Comparison of ENCODE assay signal across 2 cellular contexts in the genomic region with DNA sequence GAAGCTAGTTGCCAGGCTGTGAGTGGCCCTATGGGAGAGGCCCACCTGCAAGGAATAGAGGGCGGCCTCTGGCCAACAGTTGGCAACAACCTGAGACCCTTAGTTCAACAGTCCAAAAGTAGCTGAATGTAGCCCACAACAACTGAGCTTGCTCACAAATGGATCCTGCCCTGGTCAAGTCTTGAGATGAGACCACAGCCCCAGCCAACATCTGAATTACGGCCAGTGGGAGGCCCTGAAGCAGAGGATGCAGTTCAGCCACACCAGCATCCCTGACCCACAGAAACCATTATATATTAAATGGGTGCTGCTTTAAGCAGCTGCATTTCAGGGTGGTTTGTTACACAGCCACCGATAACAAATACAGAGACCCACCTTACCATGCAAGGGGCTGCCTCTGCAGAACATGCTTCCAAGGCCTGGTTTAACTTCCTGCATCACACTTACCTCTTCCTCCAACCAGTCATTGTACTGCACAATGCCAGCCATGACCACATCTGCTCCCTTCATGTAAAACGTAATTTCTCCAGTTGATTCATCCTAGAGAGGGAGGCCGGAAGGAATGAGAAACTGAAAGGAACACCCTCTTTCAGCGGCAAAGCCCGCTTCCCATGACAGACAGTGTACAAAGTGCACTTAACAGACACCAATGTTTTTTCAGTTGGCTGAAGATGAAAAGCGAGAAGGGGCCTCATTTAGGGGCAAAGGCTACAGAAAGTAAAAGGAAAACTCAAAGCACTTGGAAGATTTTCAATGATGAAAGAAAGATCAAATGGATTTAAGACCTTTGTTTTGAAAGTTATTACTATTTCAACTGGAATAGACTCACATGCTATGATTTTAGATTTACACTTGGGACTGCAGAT.
TF ChIP-seq lines count a peak whose summit lies in the region.

No MANE protein-coding gene starts in this region.

TF ChIP-seq in A549, 52 proteins besides CTCF, POLR2A, EP300 and RAD21 (continued from another document):
- TF ChIP-seq, protein P1, sequence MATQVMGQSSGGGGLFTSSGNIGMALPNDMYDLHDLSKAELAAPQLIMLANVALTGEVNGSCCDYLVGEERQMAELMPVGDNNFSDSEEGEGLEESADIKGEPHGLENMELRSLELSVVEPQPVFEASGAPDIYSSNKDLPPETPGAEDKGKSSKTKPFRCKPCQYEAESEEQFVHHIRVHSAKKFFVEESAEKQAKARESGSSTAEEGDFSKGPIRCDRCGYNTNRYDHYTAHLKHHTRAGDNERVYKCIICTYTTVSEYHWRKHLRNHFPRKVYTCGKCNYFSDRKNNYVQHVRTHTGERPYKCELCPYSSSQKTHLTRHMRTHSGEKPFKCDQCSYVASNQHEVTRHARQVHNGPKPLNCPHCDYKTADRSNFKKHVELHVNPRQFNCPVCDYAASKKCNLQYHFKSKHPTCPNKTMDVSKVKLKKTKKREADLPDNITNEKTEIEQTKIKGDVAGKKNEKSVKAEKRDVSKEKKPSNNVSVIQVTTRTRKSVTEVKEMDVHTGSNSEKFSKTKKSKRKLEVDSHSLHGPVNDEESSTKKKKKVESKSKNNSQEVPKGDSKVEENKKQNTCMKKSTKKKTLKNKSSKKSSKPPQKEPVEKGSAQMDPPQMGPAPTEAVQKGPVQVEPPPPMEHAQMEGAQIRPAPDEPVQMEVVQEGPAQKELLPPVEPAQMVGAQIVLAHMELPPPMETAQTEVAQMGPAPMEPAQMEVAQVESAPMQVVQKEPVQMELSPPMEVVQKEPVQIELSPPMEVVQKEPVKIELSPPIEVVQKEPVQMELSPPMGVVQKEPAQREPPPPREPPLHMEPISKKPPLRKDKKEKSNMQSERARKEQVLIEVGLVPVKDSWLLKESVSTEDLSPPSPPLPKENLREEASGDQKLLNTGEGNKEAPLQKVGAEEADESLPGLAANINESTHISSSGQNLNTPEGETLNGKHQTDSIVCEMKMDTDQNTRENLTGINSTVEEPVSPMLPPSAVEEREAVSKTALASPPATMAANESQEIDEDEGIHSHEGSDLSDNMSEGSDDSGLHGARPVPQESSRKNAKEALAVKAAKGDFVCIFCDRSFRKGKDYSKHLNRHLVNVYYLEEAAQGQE (IDR thresholded peaks at IDR 0.05) = no peak
- TF ChIP-seq CEBPB (IDR thresholded peaks at IDR 0.05) = no peak
- TF ChIP-seq, protein P2, sequence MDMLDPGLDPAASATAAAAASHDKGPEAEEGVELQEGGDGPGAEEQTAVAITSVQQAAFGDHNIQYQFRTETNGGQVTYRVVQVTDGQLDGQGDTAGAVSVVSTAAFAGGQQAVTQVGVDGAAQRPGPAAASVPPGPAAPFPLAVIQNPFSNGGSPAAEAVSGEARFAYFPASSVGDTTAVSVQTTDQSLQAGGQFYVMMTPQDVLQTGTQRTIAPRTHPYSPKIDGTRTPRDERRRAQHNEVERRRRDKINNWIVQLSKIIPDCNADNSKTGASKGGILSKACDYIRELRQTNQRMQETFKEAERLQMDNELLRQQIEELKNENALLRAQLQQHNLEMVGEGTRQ (IDR thresholded peaks at IDR 0.05) = no peak
- TF ChIP-seq SREBF2 (IDR thresholded peaks at IDR 0.05) = no peak
- TF ChIP-seq, protein P3, sequence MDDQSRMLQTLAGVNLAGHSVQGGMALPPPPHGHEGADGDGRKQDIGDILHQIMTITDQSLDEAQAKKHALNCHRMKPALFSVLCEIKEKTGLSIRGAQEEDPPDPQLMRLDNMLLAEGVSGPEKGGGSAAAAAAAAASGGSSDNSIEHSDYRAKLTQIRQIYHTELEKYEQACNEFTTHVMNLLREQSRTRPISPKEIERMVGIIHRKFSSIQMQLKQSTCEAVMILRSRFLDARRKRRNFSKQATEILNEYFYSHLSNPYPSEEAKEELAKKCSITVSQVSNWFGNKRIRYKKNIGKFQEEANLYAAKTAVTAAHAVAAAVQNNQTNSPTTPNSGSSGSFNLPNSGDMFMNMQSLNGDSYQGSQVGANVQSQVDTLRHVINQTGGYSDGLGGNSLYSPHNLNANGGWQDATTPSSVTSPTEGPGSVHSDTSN (IDR thresholded peaks at IDR 0.05) = no peak
- no peak for TF ChIP-seq TFCP2L1 (CRISPR knock-in tag; IDR thresholded peaks at IDR 0.05)
- TF ChIP-seq EHF (CRISPR knock-in tag; IDR thresholded peaks at IDR 0.05) = no peak
- no peak for TF ChIP-seq RNF2 (IDR thresholded peaks at IDR 0.05; ENCODE audit: borderline replicate concordance, low read depth)
- no peak for TF ChIP-seq ESRRA (IDR thresholded peaks at IDR 0.05; ENCODE audit: borderline replicate concordance, low read length)
- TF ChIP-seq TP53 (CRISPR knock-in tag; IDR thresholded peaks at IDR 0.05) = no peak

TF ChIP-seq in HepG2, 621 proteins besides CTCF, POLR2A, EP300 and RAD21 (continued from another document and continues in another):
- TF ChIP-seq, protein P4, sequence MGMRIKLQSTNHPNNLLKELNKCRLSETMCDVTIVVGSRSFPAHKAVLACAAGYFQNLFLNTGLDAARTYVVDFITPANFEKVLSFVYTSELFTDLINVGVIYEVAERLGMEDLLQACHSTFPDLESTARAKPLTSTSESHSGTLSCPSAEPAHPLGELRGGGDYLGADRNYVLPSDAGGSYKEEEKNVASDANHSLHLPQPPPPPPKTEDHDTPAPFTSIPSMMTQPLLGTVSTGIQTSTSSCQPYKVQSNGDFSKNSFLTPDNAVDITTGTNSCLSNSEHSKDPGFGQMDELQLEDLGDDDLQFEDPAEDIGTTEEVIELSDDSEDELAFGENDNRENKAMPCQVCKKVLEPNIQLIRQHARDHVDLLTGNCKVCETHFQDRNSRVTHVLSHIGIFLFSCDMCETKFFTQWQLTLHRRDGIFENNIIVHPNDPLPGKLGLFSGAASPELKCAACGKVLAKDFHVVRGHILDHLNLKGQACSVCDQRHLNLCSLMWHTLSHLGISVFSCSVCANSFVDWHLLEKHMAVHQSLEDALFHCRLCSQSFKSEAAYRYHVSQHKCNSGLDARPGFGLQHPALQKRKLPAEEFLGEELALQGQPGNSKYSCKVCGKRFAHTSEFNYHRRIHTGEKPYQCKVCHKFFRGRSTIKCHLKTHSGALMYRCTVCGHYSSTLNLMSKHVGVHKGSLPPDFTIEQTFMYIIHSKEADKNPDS (CRISPR knock-in tag; IDR thresholded peaks at IDR 0.05) = 0 out of 2 replicates have a peak, but pooled peaks have one; percentile 43
- TF ChIP-seq, protein P5, sequence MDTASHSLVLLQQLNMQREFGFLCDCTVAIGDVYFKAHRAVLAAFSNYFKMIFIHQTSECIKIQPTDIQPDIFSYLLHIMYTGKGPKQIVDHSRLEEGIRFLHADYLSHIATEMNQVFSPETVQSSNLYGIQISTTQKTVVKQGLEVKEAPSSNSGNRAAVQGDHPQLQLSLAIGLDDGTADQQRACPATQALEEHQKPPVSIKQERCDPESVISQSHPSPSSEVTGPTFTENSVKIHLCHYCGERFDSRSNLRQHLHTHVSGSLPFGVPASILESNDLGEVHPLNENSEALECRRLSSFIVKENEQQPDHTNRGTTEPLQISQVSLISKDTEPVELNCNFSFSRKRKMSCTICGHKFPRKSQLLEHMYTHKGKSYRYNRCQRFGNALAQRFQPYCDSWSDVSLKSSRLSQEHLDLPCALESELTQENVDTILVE (CRISPR knock-in tag; IDR thresholded peaks at IDR 0.05) = peak; percentile 41; the same call in 1 of the 2 replicates
- TF ChIP-seq, protein P6, sequence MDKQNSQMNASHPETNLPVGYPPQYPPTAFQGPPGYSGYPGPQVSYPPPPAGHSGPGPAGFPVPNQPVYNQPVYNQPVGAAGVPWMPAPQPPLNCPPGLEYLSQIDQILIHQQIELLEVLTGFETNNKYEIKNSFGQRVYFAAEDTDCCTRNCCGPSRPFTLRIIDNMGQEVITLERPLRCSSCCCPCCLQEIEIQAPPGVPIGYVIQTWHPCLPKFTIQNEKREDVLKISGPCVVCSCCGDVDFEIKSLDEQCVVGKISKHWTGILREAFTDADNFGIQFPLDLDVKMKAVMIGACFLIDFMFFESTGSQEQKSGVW (CRISPR knock-in tag; IDR thresholded peaks at IDR 0.05; ENCODE audit: borderline replicate concordance) = no peak
- TF ChIP-seq ZNF510 (CRISPR knock-in tag; IDR thresholded peaks at IDR 0.05; ENCODE audit: low read depth) = no peak
- no peak for TF ChIP-seq SMARCE1 (IDR thresholded peaks at IDR 0.05; ENCODE audit: borderline replicate concordance)
- 0 out of 2 replicates have a peak, but pooled peaks have one; percentile 76 for TF ChIP-seq ZSCAN29 (CRISPR knock-in tag; conservative IDR thresholded peaks at IDR 0.05)
- TF ChIP-seq DR1 (CRISPR knock-in tag; IDR thresholded peaks at IDR 0.05) = no peak
- no peak for TF ChIP-seq REL (CRISPR knock-in tag; conservative IDR thresholded peaks at IDR 0.05)
- no peak for TF ChIP-seq ZNF333 (CRISPR knock-in tag; IDR thresholded peaks at IDR 0.05; ENCODE audit: borderline replicate concordance)
- TF ChIP-seq, protein P7, sequence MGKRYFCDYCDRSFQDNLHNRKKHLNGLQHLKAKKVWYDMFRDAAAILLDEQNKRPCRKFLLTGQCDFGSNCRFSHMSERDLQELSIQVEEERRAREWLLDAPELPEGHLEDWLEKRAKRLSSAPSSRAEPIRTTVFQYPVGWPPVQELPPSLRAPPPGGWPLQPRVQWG (CRISPR knock-in tag; IDR thresholded peaks at IDR 0.05; ENCODE audit: borderline replicate concordance, low read depth) = no peak
- no peak; the same call in 1 of the 2 replicates for TF ChIP-seq KMT2A (CRISPR knock-in tag; IDR thresholded peaks at IDR 0.05)
- TF ChIP-seq, protein P8, sequence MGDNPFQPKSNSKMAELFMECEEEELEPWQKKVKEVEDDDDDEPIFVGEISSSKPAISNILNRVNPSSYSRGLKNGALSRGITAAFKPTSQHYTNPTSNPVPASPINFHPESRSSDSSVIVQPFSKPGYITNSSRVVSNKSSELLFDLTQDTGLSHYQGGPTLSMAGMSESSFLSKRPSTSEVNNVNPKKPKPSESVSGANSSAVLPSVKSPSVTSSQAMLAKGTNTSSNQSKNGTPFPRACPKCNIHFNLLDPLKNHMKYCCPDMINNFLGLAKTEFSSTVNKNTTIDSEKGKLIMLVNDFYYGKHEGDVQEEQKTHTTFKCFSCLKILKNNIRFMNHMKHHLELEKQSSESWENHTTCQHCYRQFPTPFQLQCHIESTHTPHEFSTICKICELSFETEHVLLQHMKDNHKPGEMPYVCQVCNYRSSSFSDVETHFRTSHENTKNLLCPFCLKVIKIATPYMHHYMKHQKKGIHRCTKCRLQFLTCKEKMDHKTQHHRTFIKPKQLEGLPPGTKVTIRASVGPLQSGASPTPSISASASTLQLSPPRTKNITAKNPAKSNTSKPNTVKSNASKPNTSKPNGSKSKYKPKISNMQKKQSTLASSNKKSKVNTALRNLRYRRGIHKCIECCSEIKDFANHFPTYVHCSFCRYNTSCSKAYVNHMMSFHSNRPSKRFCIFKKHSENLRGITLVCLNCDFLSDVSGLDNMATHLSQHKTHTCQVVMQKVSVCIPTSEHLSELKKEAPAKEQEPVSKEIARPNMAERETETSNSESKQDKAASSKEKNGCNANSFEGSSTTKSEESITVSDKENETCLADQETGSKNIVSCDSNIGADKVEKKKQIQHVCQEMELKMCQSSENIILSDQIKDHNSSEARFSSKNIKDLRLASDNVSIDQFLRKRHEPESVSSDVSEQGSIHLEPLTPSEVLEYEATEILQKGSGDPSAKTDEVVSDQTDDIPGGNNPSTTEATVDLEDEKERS (CRISPR knock-in tag; IDR thresholded peaks at IDR 0.05) = no peak
- TF ChIP-seq, protein P9, sequence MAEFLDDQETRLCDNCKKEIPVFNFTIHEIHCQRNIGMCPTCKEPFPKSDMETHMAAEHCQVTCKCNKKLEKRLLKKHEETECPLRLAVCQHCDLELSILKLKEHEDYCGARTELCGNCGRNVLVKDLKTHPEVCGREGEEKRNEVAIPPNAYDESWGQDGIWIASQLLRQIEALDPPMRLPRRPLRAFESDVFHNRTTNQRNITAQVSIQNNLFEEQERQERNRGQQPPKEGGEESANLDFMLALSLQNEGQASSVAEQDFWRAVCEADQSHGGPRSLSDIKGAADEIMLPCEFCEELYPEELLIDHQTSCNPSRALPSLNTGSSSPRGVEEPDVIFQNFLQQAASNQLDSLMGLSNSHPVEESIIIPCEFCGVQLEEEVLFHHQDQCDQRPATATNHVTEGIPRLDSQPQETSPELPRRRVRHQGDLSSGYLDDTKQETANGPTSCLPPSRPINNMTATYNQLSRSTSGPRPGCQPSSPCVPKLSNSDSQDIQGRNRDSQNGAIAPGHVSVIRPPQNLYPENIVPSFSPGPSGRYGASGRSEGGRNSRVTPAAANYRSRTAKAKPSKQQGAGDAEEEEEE (CRISPR knock-in tag; IDR thresholded peaks at IDR 0.05; ENCODE audit: borderline replicate concordance) = no peak
- TF ChIP-seq HNF4G (IDR thresholded peaks at IDR 0.05; ENCODE audit: borderline replicate concordance, low read depth, low read length) = peak; percentile 56; the same call in 1 of the 2 replicates
- peak; percentile 28; the same call in 1 of the 2 replicates for TF ChIP-seq HNF4G (CRISPR knock-in tag; IDR thresholded peaks at IDR 0.05; ENCODE audit: borderline replicate concordance, low read depth)
- TF ChIP-seq MEIS1 (CRISPR knock-in tag; IDR thresholded peaks at IDR 0.05; ENCODE audit: borderline replicate concordance) = no peak
- TF ChIP-seq MYNN (CRISPR knock-in tag; IDR thresholded peaks at IDR 0.05; ENCODE audit: low read depth) = no peak
- no peak for TF ChIP-seq RFX3 (CRISPR knock-in tag; IDR thresholded peaks at IDR 0.05)
- TF ChIP-seq STAT5B (CRISPR knock-in tag; IDR thresholded peaks at IDR 0.05) = no peak
- no peak for TF ChIP-seq ZBTB8A (CRISPR knock-in tag; IDR thresholded peaks at IDR 0.05; ENCODE audit: borderline replicate concordance, low read depth)
- TF ChIP-seq, protein P10, sequence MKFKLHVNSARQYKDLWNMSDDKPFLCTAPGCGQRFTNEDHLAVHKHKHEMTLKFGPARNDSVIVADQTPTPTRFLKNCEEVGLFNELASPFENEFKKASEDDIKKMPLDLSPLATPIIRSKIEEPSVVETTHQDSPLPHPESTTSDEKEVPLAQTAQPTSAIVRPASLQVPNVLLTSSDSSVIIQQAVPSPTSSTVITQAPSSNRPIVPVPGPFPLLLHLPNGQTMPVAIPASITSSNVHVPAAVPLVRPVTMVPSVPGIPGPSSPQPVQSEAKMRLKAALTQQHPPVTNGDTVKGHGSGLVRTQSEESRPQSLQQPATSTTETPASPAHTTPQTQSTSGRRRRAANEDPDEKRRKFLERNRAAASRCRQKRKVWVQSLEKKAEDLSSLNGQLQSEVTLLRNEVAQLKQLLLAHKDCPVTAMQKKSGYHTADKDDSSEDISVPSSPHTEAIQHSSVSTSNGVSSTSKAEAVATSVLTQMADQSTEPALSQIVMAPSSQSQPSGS (CRISPR knock-in tag; IDR thresholded peaks at IDR 0.05) = no peak
- TF ChIP-seq, protein P11, sequence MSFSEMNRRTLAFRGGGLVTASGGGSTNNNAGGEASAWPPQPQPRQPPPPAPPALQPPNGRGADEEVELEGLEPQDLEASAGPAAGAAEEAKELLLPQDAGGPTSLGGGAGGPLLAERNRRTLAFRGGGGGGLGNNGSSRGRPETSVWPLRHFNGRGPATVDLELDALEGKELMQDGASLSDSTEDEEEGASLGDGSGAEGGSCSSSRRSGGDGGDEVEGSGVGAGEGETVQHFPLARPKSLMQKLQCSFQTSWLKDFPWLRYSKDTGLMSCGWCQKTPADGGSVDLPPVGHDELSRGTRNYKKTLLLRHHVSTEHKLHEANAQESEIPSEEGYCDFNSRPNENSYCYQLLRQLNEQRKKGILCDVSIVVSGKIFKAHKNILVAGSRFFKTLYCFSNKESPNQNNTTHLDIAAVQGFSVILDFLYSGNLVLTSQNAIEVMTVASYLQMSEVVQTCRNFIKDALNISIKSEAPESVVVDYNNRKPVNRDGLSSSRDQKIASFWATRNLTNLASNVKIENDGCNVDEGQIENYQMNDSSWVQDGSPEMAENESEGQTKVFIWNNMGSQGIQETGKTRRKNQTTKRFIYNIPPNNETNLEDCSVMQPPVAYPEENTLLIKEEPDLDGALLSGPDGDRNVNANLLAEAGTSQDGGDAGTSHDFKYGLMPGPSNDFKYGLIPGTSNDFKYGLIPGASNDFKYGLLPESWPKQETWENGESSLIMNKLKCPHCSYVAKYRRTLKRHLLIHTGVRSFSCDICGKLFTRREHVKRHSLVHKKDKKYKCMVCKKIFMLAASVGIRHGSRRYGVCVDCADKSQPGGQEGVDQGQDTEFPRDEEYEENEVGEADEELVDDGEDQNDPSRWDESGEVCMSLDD (CRISPR knock-in tag; IDR thresholded peaks at IDR 0.05; ENCODE audit: borderline replicate concordance) = no peak
